In genomic region chr1:46181343-46182260, GRCh38 we compare ENCODE assay signal across 12 cellular contexts. TPM values are rescaled to one million over a fixed set of nuclear protein-coding genes. Genes with fewer than 3 reads are reported as not detected.
DNase-seq lines count a peak whose midpoint lies in the region; ATAC-seq and TF ChIP-seq lines count a peak whose summit lies in the region.
"Had no signal": no experiment of that assay in that cellular context is flagged by ENCODE, and none has a peak within 500 bp of the region (broad histone marks: within the 10 kb centered on the region; RNA-seq: fewer than 3 reads in every experiment).

No MANE protein-coding gene starts in this region.

- TF ChIP-seq CTCF in osteocyte (IDR thresholded peaks at IDR 0.05) = no peak

- DNase-seq in EL (peak; percentile 34), NCI-H446 treated with DMSO at 0.1 percent for 48 hours (lab: John Stamatoyannopoulos, UW) (peak; percentile 20), epithelial cell of prostate (ENCODE audit: low read depth, low spot score) (peak; percentile 55), osteocyte (ENCODE audit: extremely low spot score, unreplicated experiment) (no peak), cerebellum (ENCODE audit: low spot score) (no peak), ecto neural progenitor cell (ENCODE audit: low spot score) (no peak)
- DNase-seq: activated T-cell treated with anti-CD3 and anti-CD28 coated beads, Interleukin-2, amount 50 U/mL, for 4 hours; NCI-H187; stimulated activated CD4-positive, alpha-beta T cell treated with anti-CD3 and anti-CD28 coated beads, Interleukin-4, amount 100 ng/mL, for 24 hours had no signal

- no peaks in the 10 kb centered on the region for H3K36me3 Mint-ChIP-seq in osteocyte (ENCODE audit: unreplicated experiment)

- H3K27me3 Mint-ChIP-seq in osteocyte (ENCODE audit: unreplicated experiment) = no peaks in the 10 kb centered on the region

- peaks cover 35% of the 10 kb centered on the region for H3K4me1 Mint-ChIP-seq in osteocyte (ENCODE audit: unreplicated experiment)

- H3K9me3 Mint-ChIP-seq in osteocyte (ENCODE audit: unreplicated experiment) = no peaks in the 10 kb centered on the region
- H3K9me3 Mint-ChIP-seq: activated T-cell treated with anti-CD3 and anti-CD28 coated beads, Interleukin-2, amount 50 U/mL, for 4 hours had no signal

- H3K27ac Mint-ChIP-seq in osteocyte (ENCODE audit: unreplicated experiment) = peak overlapping the region; percentile 92

- ATAC-seq in HG02938 (IDR thresholded peaks at IDR 0.05; ENCODE audit: unreplicated experiment) (no peak), GM21390 (IDR thresholded peaks at IDR 0.05; ENCODE audit: unreplicated experiment) (no peak)
- ATAC-seq: activated T-cell treated with anti-CD3 and anti-CD28 coated beads, Interleukin-2, amount 50 U/mL, for 4 hours had no signal

- H3K4me3 Mint-ChIP-seq in osteocyte (ENCODE audit: unreplicated experiment) = no peak overlapping the region
- H3K4me3 Mint-ChIP-seq: activated T-cell treated with anti-CD3 and anti-CD28 coated beads, Interleukin-2, amount 50 U/mL, for 4 hours had no signal

- H3K27ac ChIP-seq in epithelial cell of prostate = peak overlapping the region; percentile 96

RNA-seq across cellular contexts. Expression of gene P3R3URF, which starts 5.3 kb away (rescaled TPM):
- total RNA-seq in osteocyte = not detected in 2 replicates
- total RNA-seq in cerebellum = not detected
- total RNA-seq: activated T-cell treated with anti-CD3 and anti-CD28 coated beads, Interleukin-2, amount 50 U/mL, for 4 hours; T-helper 2 cell treated with Interferon-gamma antibody and Interleukin-4, amounts not matched to agents 100 ng/mL and 5 ng/mL, for 36 hours had no signal

RNA-seq across cellular contexts. Expression of gene TSPAN1, which starts 6.7 kb away (rescaled TPM):
- total RNA-seq in osteocyte (0.68 and 0.91 TPM in 2 replicates), cerebellum (1.00 TPM)
- total RNA-seq: T-helper 2 cell treated with Interferon-gamma antibody and Interleukin-4, amounts not matched to agents 100 ng/mL and 5 ng/mL, for 36 hours had no signal

RNA-seq across cellular contexts. Expression of gene POMGNT1, which starts 16.6 kb away (rescaled TPM):
- total RNA-seq in osteocyte = 76.8 and 88.9 TPM in 2 replicates
- 34.2 TPM for total RNA-seq in cerebellum

RNA-seq across cellular contexts. Expression of gene LURAP1, which starts 21.5 kb away (rescaled TPM):
- 4.8 and 5.0 TPM in 2 replicates for total RNA-seq in osteocyte
- 3.1 TPM for total RNA-seq in cerebellum
- total RNA-seq: activated T-cell treated with anti-CD3 and anti-CD28 coated beads, Interleukin-2, amount 50 U/mL, for 4 hours had no signal

RNA-seq across cellular contexts. Expression of gene PIK3R3, which starts 49.2 kb away (rescaled TPM):
- total RNA-seq in osteocyte (33.2 and 33.9 TPM in 2 replicates), cerebellum (58.9 TPM)

Comparison
In these comparisons a context has a peak if more than half of its experiments do, and no peak if none do; other contexts are left out.
1. DNase-seq: peak in EL (single experiment), NCI-H446 treated with DMSO at 0.1 percent for 48 hours (single experiment) and epithelial cell of prostate (single experiment); none in osteocyte (single experiment), cerebellum (single experiment) and ecto neural progenitor cell (single experiment).